35 cellular contexts compared by ENCODE assay signal in genomic region chr13:28012383-28012782, GRCh38. TPM values are rescaled to one million over a fixed set of nuclear protein-coding genes. Genes with fewer than 3 reads are reported as not detected.
A peak's percentile ranks its signal among the peaks of the same experiment; 100 is the strongest.
DNase-seq lines count a peak whose midpoint lies in the region; ATAC-seq, FAIRE-seq and TF ChIP-seq lines count a peak whose summit lies in the region.
"Had no signal": no experiment of that assay in that cellular context is flagged by ENCODE, and none has a peak within 500 bp of the region (broad histone marks: within the 10 kb centered on the region; RNA-seq: fewer than 3 reads in every experiment).

No MANE protein-coding gene starts in this region.

- no peaks in the 10 kb centered on the region for H3K9me3 ChIP-seq in transverse colon
- H3K9me3 ChIP-seq: ascending aorta, neutrophil, Peyer's patch, prostate gland, sigmoid colon, SJSA1, stomach, tibial artery had no signal

- TF ChIP-seq EP300 in transverse colon (IDR thresholded peaks at IDR 0.05; ENCODE audit: low read depth): no peak

- WGBS in transverse colon (ENCODE audit: low coverage in 1 of 2), 2 donors: 88% methylated on average over 4 of the region's 4 CpGs; no CpG with 5 or more reads in 1 of the 2 donors

- DNase-seq in activated CD4-positive, alpha-beta T cell treated with anti-CD3 and anti-CD28 coated beads for 36 hours: no peak
- no peak for DNase-seq in activated CD4-positive, alpha-beta T cell treated with anti-CD3 and anti-CD28 coated beads, Interleukin-2, amount 10 ng/mL, durations not matched to agents 7 days and 5 days
- DNase-seq in bronchial epithelial cell (ENCODE audit: low read depth): peak; percentile 47
- no peak for DNase-seq in transverse colon
- no peak for DNase-seq in mesenteric fat pad (ENCODE audit: low spot score)
- DNase-seq: activated CD4-positive, CD25-positive, alpha-beta regulatory T cell treated with anti-CD3 and anti-CD28 coated beads, Interleukin-2, amount 50 U/mL, for 72 hours; activated T-cell treated with anti-CD3 and anti-CD28 coated beads, Interleukin-2, amount 50 U/mL, for 4 hours; caudate nucleus; CD4-positive, alpha-beta memory T cell; dorsolateral prefrontal cortex; glutamatergic neuron; KBM-7; NCI-H1436; NCI-H510A treated with DMSO at 0.1 percent for 48 hours; NK-92 treated with Interleukin-12 subunit alpha and Interleukin-12 subunit beta, amount 100 ng/mL, for 24 hours; Peyer's patch; sigmoid colon; stomach; T-cell had no signal

- CTCF ChIA-PET in activated CD4-positive, alpha-beta T cell treated with anti-CD3 and anti-CD28 coated beads for 36 hours (lab: Charles Lee): no interaction called here
- CTCF ChIA-PET in activated CD4-positive, alpha-beta T cell treated with anti-CD3 and anti-CD28 coated beads, Interleukin-2, amount 10 ng/mL, durations not matched to agents 7 days and 5 days (lab: Charles Lee): interaction anchor here (0.7 to 1.2 kb wide), 2 partner anchors 11 to 18 kb away, joined by 3 to 4 read pairs; no protein-coding TSS in a partner anchor

- H3K27ac ChIP-seq in transverse colon: no peak overlapping the region
- H3K27ac ChIP-seq: 22Rv1, ascending aorta, dorsolateral prefrontal cortex, neutrophil, Peyer's patch, prostate gland, sigmoid colon, SJSA1, stomach, tibial artery had no signal

- no peak for TF ChIP-seq POLR2A in transverse colon (IDR thresholded peaks at IDR 0.05)

- H3K4me3 Mint-ChIP-seq in activated CD4-positive, alpha-beta T cell treated with anti-CD3 and anti-CD28 coated beads for 36 hours: no peak overlapping the region
- H3K4me3 Mint-ChIP-seq in activated CD4-positive, alpha-beta T cell treated with anti-CD3 and anti-CD28 coated beads, Interleukin-2, amount 10 ng/mL, durations not matched to agents 7 days and 5 days: no peak overlapping the region
- H3K4me3 Mint-ChIP-seq: activated naive CD4-positive, alpha-beta T cell treated with anti-CD3 and anti-CD28 coated beads, Interleukin-2, amount 50 U/mL, for 24 hours; activated T-cell treated with anti-CD3 and anti-CD28 coated beads, Interleukin-2, amount 50 U/mL, for 4 hours; CD4-positive, alpha-beta memory T cell; T-cell had no signal

- peak; percentile 12 for ATAC-seq in activated CD4-positive, alpha-beta T cell treated with anti-CD3 and anti-CD28 coated beads for 36 hours
- peak; percentile 12 for ATAC-seq in HG03159 (IDR thresholded peaks at IDR 0.05; ENCODE audit: unreplicated experiment)
- no peak for ATAC-seq in esophagus mucosa
- no peak for ATAC-seq in HG02973 (IDR thresholded peaks at IDR 0.05; ENCODE audit: unreplicated experiment)
- ATAC-seq: T-cell had no signal

- H3K4me1 ChIP-seq in transverse colon: no peaks in the 10 kb centered on the region
- H3K4me1 ChIP-seq: ascending aorta, Peyer's patch, prostate gland, sigmoid colon, SJSA1, stomach, tibial artery had no signal

- H3K27ac Mint-ChIP-seq in activated CD4-positive, alpha-beta T cell treated with anti-CD3 and anti-CD28 coated beads for 36 hours: no peak overlapping the region
- no peak overlapping the region for H3K27ac Mint-ChIP-seq in activated CD4-positive, alpha-beta T cell treated with anti-CD3 and anti-CD28 coated beads, Interleukin-2, amount 10 ng/mL, durations not matched to agents 7 days and 5 days
- H3K27ac Mint-ChIP-seq: activated naive CD4-positive, alpha-beta T cell treated with anti-CD3 and anti-CD28 coated beads, Interleukin-2, amount 50 U/mL, for 24 hours; CD4-positive, alpha-beta memory T cell; T-cell had no signal

- H3K36me3 ChIP-seq in bronchial epithelial cell (ENCODE audit: control insufficient read depth, insufficient read depth, low read length) (no peaks in the 10 kb centered on the region), transverse colon (no peaks in the 10 kb centered on the region)
- H3K36me3 ChIP-seq: ascending aorta, neutrophil, Peyer's patch, prostate gland, sigmoid colon, SJSA1, stomach, tibial artery had no signal

- H3K9me3 Mint-ChIP-seq in activated CD4-positive, alpha-beta T cell treated with anti-CD3 and anti-CD28 coated beads for 36 hours (ENCODE audit: low read depth): no peaks in the 10 kb centered on the region
- H3K9me3 Mint-ChIP-seq in activated CD4-positive, alpha-beta T cell treated with anti-CD3 and anti-CD28 coated beads, Interleukin-2, amount 10 ng/mL, durations not matched to agents 7 days and 5 days: no peaks in the 10 kb centered on the region
- H3K9me3 Mint-ChIP-seq: activated naive CD4-positive, alpha-beta T cell treated with anti-CD3 and anti-CD28 coated beads, Interleukin-2, amount 50 U/mL, for 24 hours; activated T-cell treated with anti-CD3 and anti-CD28 coated beads, Interleukin-2, amount 50 U/mL, for 4 hours; T-cell had no signal

- TF ChIP-seq CTCF in bronchial epithelial cell (IDR thresholded peaks at IDR 0.05; ENCODE audit: insufficient read depth, low read length, severe bottlenecking) (no peak), transverse colon (IDR thresholded peaks at IDR 0.05) (no peak)

- no peak for FAIRE-seq in bronchial epithelial cell (lab: Jason Lieb, UNC)
- FAIRE-seq: G401.6, TTC549 had no signal

- no peaks in the 10 kb centered on the region for H3K27me3 ChIP-seq in bronchial epithelial cell (ENCODE audit: control insufficient read depth, insufficient read depth, low read length)
- peaks cover 17% of the 10 kb centered on the region for H3K27me3 ChIP-seq in transverse colon
- H3K27me3 ChIP-seq: ascending aorta, neutrophil, Peyer's patch, SJSA1 had no signal

- H3K36me3 Mint-ChIP-seq in activated CD4-positive, alpha-beta T cell treated with anti-CD3 and anti-CD28 coated beads for 36 hours (ENCODE audit: low read depth): no peaks in the 10 kb centered on the region
- H3K36me3 Mint-ChIP-seq in activated CD4-positive, alpha-beta T cell treated with anti-CD3 and anti-CD28 coated beads, Interleukin-2, amount 10 ng/mL, durations not matched to agents 7 days and 5 days (ENCODE audit: low read depth): no peaks in the 10 kb centered on the region
- H3K36me3 Mint-ChIP-seq: activated naive CD4-positive, alpha-beta T cell treated with anti-CD3 and anti-CD28 coated beads, Interleukin-2, amount 50 U/mL, for 24 hours; CD4-positive, alpha-beta memory T cell; T-cell had no signal

- peaks cover 9% of the 10 kb centered on the region for H3K27me3 Mint-ChIP-seq in activated CD4-positive, alpha-beta T cell treated with anti-CD3 and anti-CD28 coated beads for 36 hours
- peaks cover 7% of the 10 kb centered on the region for H3K27me3 Mint-ChIP-seq in activated CD4-positive, alpha-beta T cell treated with anti-CD3 and anti-CD28 coated beads, Interleukin-2, amount 10 ng/mL, durations not matched to agents 7 days and 5 days

- POLR2A ChIA-PET in activated CD4-positive, alpha-beta T cell treated with anti-CD3 and anti-CD28 coated beads for 36 hours (lab: Charles Lee): no interaction called here
- POLR2A ChIA-PET in activated CD4-positive, alpha-beta T cell treated with anti-CD3 and anti-CD28 coated beads, Interleukin-2, amount 10 ng/mL, durations not matched to agents 7 days and 5 days (lab: Charles Lee): no interaction called here

- intact Hi-C loops in activated CD4-positive, alpha-beta T cell treated with anti-CD3 and anti-CD28 coated beads for 36 hours (cut with DNase I, micrococcal nuclease): no loop called here
- intact Hi-C loops in transverse colon (cut with DNase I; ENCODE audit: low total_unique reads): no loop called here

- no peak overlapping the region for H3K4me3 ChIP-seq in bronchial epithelial cell (ENCODE audit: low read depth, low read length)
- H3K4me3 ChIP-seq in transverse colon: no peak overlapping the region
- H3K4me3 ChIP-seq: ascending aorta, dorsolateral prefrontal cortex, lung, Peyer's patch, prostate gland, sigmoid colon, SJSA1, stomach, tibial artery had no signal

- in situ Hi-C loops in transverse colon (cut with MboI; ENCODE audit: low pct_ligation_motif_present in 1 of 4, low pct_unique_long_range_greater_than_20kb in 1 of 4, low sequenced_read_pairs in 3 of 4): no loop called here

- H3K4me1 Mint-ChIP-seq in activated CD4-positive, alpha-beta T cell treated with anti-CD3 and anti-CD28 coated beads for 36 hours: peaks cover 2% of the 10 kb centered on the region
- peaks cover 2% of the 10 kb centered on the region for H3K4me1 Mint-ChIP-seq in activated CD4-positive, alpha-beta T cell treated with anti-CD3 and anti-CD28 coated beads, Interleukin-2, amount 10 ng/mL, durations not matched to agents 7 days and 5 days
- H3K4me1 Mint-ChIP-seq: activated naive CD4-positive, alpha-beta T cell treated with anti-CD3 and anti-CD28 coated beads, Interleukin-2, amount 50 U/mL, for 24 hours; CD4-positive, alpha-beta memory T cell had no signal

RNA-seq across cellular contexts. Expression of gene URAD, which starts 23.9 kb away (rescaled TPM):
- total RNA-seq in activated CD4-positive, alpha-beta T cell treated with anti-CD3 and anti-CD28 coated beads for 36 hours: not detected
- not detected for total RNA-seq in activated CD4-positive, alpha-beta T cell treated with anti-CD3 and anti-CD28 coated beads, Interleukin-2, amount 10 ng/mL, durations not matched to agents 7 days and 5 days
- not detected in 2 replicates for total RNA-seq in bronchial epithelial cell
- 100 to 1,000 TPM; 124 to 265 (median 168) TPM for total RNA-seq in transverse colon
- not detected for total RNA-seq in esophagus mucosa
- total RNA-seq in mesenteric fat pad: 1.7 TPM
- total RNA-seq: activated CD8-positive, alpha-beta memory T cell treated with anti-CD3 and anti-CD28 coated beads for 36 hours; activated T-cell treated with anti-CD3 and anti-CD28 coated beads, Interleukin-2, amount 50 U/mL, for 4 hours; ascending aorta; CD4-positive, alpha-beta memory T cell; HT-29; kidney epithelial cell; lung; prostate gland; sigmoid colon; SJSA1; T-cell had no signal

RNA-seq across cellular contexts. Expression of gene CDX2, which starts 43.3 kb away (rescaled TPM):
- not detected for total RNA-seq in activated CD4-positive, alpha-beta T cell treated with anti-CD3 and anti-CD28 coated beads for 36 hours
- not detected for total RNA-seq in activated CD4-positive, alpha-beta T cell treated with anti-CD3 and anti-CD28 coated beads, Interleukin-2, amount 10 ng/mL, durations not matched to agents 7 days and 5 days
- total RNA-seq in bronchial epithelial cell: not detected in 2 replicates
- 100 to 1,000 TPM; 119 to 199 (median 136) TPM for total RNA-seq in transverse colon
- total RNA-seq in esophagus mucosa: not detected
- total RNA-seq in mesenteric fat pad: 0.45 TPM
- total RNA-seq: activated CD8-positive, alpha-beta memory T cell treated with anti-CD3 and anti-CD28 coated beads for 36 hours; ascending aorta; CD4-positive, alpha-beta memory T cell; kidney epithelial cell; sigmoid colon; SJSA1 had no signal

Comparison
In these comparisons a context has a peak if more than half of its experiments do, and no peak if none do; other contexts are left out.
1. ATAC-seq: peak in activated CD4-positive, alpha-beta T cell treated with anti-CD3 and anti-CD28 coated beads for 36 hours (single experiment) and HG03159 (single experiment); none in esophagus mucosa (single experiment) and HG02973 (single experiment).
2. RNA of gene URAD, which starts 23.9 kb away (total RNA-seq): 124 to 265 TPM in transverse colon; 1.7 TPM in mesenteric fat pad (single experiment), not detected in activated CD4-positive, alpha-beta T cell treated with anti-CD3 and anti-CD28 coated beads for 36 hours, not detected in activated CD4-positive, alpha-beta T cell treated with anti-CD3 and anti-CD28 coated beads, Interleukin-2, amount 10 ng/mL, durations not matched to agents 7 days and 5 days, not detected in bronchial epithelial cell and not detected in esophagus mucosa (single experiment); every median in the first group is over 10 times any median in the second.
3. RNA of gene CDX2, which starts 43.3 kb away (total RNA-seq): 119 to 199 TPM in transverse colon; 0.45 TPM in mesenteric fat pad (single experiment), not detected in activated CD4-positive, alpha-beta T cell treated with anti-CD3 and anti-CD28 coated beads for 36 hours, not detected in activated CD4-positive, alpha-beta T cell treated with anti-CD3 and anti-CD28 coated beads, Interleukin-2, amount 10 ng/mL, durations not matched to agents 7 days and 5 days, not detected in bronchial epithelial cell and not detected in esophagus mucosa (single experiment); every median in the first group is over 10 times any median in the second.